27 cellular contexts compared by ENCODE assay signal in the genomic region with DNA sequence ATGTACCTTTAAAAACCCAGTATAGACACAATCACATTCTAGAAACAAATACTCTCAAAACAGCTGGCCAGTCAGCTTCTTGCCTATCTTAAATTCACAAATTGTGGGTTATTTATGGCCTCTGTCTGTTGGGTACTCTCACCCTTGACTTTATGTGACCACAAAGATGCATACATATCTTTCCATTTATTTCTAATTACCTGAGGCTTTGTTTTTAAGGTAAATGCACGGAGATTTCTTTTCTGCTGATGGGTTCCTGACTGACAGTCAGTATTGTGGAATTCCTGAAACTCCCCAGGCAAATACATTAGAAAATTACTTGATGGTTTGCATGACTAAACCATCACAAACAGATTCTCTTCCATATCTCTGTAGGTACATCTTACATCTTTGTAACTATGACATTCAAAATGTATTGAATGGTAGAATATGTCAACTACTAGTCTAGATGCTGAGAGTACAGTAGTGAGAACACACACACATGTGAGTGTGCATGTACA.
"Had no signal": no experiment of that assay in that cellular context is flagged by ENCODE, and none has a peak within 500 bp of the region (broad histone marks: within the 10 kb centered on the region; RNA-seq: fewer than 3 reads in every experiment).

No MANE protein-coding gene starts in this region.

- DNase-seq: dermis blood vessel endothelial cell; effector memory CD4-positive, alpha-beta T cell; erythroblast; esophagus squamous epithelium; hypothalamus; immature natural killer cell; mesenchymal stem cell; mucosa of descending colon; naive B cell; right lobe of liver; small intestine; stimulated activated CD4-positive, alpha-beta T cell treated with anti-CD3 and anti-CD28 coated beads, Interleukin-12 subunit alpha, Interleukin-12 subunit beta, amount 100 ng/mL, for 4 hours; stimulated activated CD4-positive, alpha-beta T cell treated with anti-CD3 and anti-CD28 coated beads, Interleukin-1b, Interleukin-23, amount 100 ng/mL, for 48 hours; stimulated activated CD4-positive, alpha-beta T cell treated with anti-CD3 and anti-CD28 coated beads, Interleukin-4, amount 100 ng/mL, for 1 hour; stimulated activated CD8-positive, alpha-beta memory T cell treated with anti-CD3 and anti-CD28 coated beads, Interleukin-4, amount 100 ng/mL, for 48 hours; stimulated activated naive CD4-positive, alpha-beta T cell; stimulated activated naive CD8-positive, alpha-beta T cell treated with anti-CD3 and anti-CD28 coated beads, Interleukin-15, amount 100 ng/mL, for 72 hours; transverse colon had no signal

- H3K4me1 ChIP-seq: esophagus squamous epithelium, neural progenitor cell, parathyroid adenoma, right lobe of liver, suprapubic skin, transverse colon, vagina had no signal

- H3K79me2 ChIP-seq: parathyroid adenoma had no signal

- H3K27me3 ChIP-seq: esophagus squamous epithelium, neural progenitor cell, right lobe of liver, suprapubic skin, transverse colon, vagina had no signal

- H3K4me3 ChIP-seq: coronary artery, esophagus squamous epithelium, lung, mucosa of descending colon, neural progenitor cell, right lobe of liver, suprapubic skin, transverse colon, vagina had no signal

- H3K9ac ChIP-seq: neural progenitor cell, parathyroid adenoma had no signal

- ATAC-seq: mucosa of descending colon; natural killer cell treated with Interleukin-12 subunit alpha and Interleukin-12 subunit beta and Interleukin-15 and Interleukin-18, amount 100 ng/mL, for 72 hours; right lobe of liver; stimulated activated naive CD8-positive, alpha-beta T cell treated with anti-CD3 and anti-CD28 coated beads, Interleukin-15, amount 100 ng/mL, for 72 hours had no signal

- H3K36me3 ChIP-seq: esophagus squamous epithelium, neural progenitor cell, right lobe of liver, suprapubic skin, transverse colon, vagina had no signal

- H3K9me3 ChIP-seq: esophagus squamous epithelium, mucosa of descending colon, right lobe of liver, suprapubic skin, transverse colon, vagina had no signal

- H3K27ac ChIP-seq: coronary artery, esophagus squamous epithelium, neural progenitor cell, parathyroid adenoma, right lobe of liver, suprapubic skin, transverse colon, vagina had no signal

- FAIRE-seq: endothelial cell of umbilical vein, frontal cortex, small intestine had no signal

- H3K4me2 ChIP-seq: neural progenitor cell had no signal

- H2AFZ ChIP-seq: neural progenitor cell, parathyroid adenoma had no signal
